ENCODE assay signal across 18 cellular contexts in genomic region chr6:165861226-165861625, GRCh38.
DNase-seq lines count a peak whose midpoint lies in the region; ATAC-seq and TF ChIP-seq lines count a peak whose summit lies in the region.
"Had no signal": no experiment of that assay in that cellular context is flagged by ENCODE, and none has a peak within 500 bp of the region (broad histone marks: within the 10 kb centered on the region; RNA-seq: fewer than 3 reads in every experiment).

No MANE protein-coding gene starts in this region.

- H3K4me3 ChIP-seq in KMS-11 (IDR thresholded peaks at IDR 0.05; ENCODE audit: insufficient read depth, low read depth, low read length) (no peak overlapping the region), endodermal cell (ENCODE audit: low read length) (no peak overlapping the region), neural progenitor cell (no peak overlapping the region), heart right ventricle (no peak overlapping the region)
- H3K4me3 ChIP-seq: K562 had no signal

- no peaks in the 10 kb centered on the region for H3K36me3 ChIP-seq in KMS-11 (ENCODE audit: insufficient read depth)
- no peaks in the 10 kb centered on the region for H3K36me3 ChIP-seq in endodermal cell (ENCODE audit: control insufficient read depth, insufficient read depth, low read length)
- H3K36me3 ChIP-seq in neural progenitor cell: no peaks in the 10 kb centered on the region
- H3K36me3 ChIP-seq in heart right ventricle: no peaks in the 10 kb centered on the region
- H3K36me3 ChIP-seq: BE2C had no signal

- H3K4me3 Mint-ChIP-seq in endodermal cell (no peak overlapping the region), neural progenitor cell (no peak overlapping the region)
- H3K4me3 Mint-ChIP-seq: CD4-positive, CD25-positive, alpha-beta regulatory T cell; CD8-positive, alpha-beta memory T cell; HFFc6 had no signal

- H3K27ac ChIP-seq in KMS-11: no peak overlapping the region
- no peak overlapping the region for H3K27ac ChIP-seq in endodermal cell (ENCODE audit: low read depth, low read length)
- no peak overlapping the region for H3K27ac ChIP-seq in neural progenitor cell
- no peak overlapping the region for H3K27ac ChIP-seq in heart right ventricle
- H3K27ac ChIP-seq: HL-60 had no signal

- H3K4me1 Mint-ChIP-seq in endodermal cell: no peaks in the 10 kb centered on the region
- no peaks in the 10 kb centered on the region for H3K4me1 Mint-ChIP-seq in neural progenitor cell
- H3K4me1 Mint-ChIP-seq: CD4-positive, CD25-positive, alpha-beta regulatory T cell; CD8-positive, alpha-beta memory T cell had no signal

- H3K27ac Mint-ChIP-seq in endodermal cell (no peak overlapping the region), neural progenitor cell (peak overlapping the region; percentile 65)
- H3K27ac Mint-ChIP-seq: CD4-positive, CD25-positive, alpha-beta regulatory T cell; CD8-positive, alpha-beta memory T cell; HFFc6 had no signal

- 81 to 92% methylated on average over 4 to 6 of the region's 6 CpGs for WGBS in endodermal cell (ENCODE audit: insufficient coverage in 1 of 2, insufficient read length in 1 of 2), 2 experiments
- WGBS in heart right ventricle, 2 donors: 75 to 85% methylated on average over 6 of the region's 6 CpGs

- no peaks in the 10 kb centered on the region for H3K79me2 ChIP-seq in KMS-11 (ENCODE audit: insufficient read depth, low read depth)
- H3K79me2 ChIP-seq in neural progenitor cell (ENCODE audit: low read depth): no peaks in the 10 kb centered on the region

- H3K27me3 Mint-ChIP-seq in endodermal cell (ENCODE audit: insufficient read depth) (peaks cover 27% of the 10 kb centered on the region), neural progenitor cell (ENCODE audit: insufficient read depth, low read depth) (peaks cover 2% of the 10 kb centered on the region)

- H3K9me3 ChIP-seq in endodermal cell (ENCODE audit: control insufficient read depth, low read length): no peaks in the 10 kb centered on the region
- no peaks in the 10 kb centered on the region for H3K9me3 ChIP-seq in neural progenitor cell (ENCODE audit: low read depth)
- H3K9me3 ChIP-seq in heart right ventricle: peaks cover 0 to 15% (median 2%) of the 10 kb centered on the region in 11 donors
- H3K9me3 ChIP-seq: BE2C had no signal

- H2AFZ ChIP-seq in KMS-11 (ENCODE audit: low read depth) (no peak overlapping the region), neural progenitor cell (replicated peaks) (no peak overlapping the region)

- H3K9me3 Mint-ChIP-seq in endodermal cell: no peaks in the 10 kb centered on the region
- peaks cover 6% of the 10 kb centered on the region for H3K9me3 Mint-ChIP-seq in neural progenitor cell

- DNase-seq in endodermal cell: no peak
- no peak for DNase-seq in neural progenitor cell (ENCODE audit: low spot score)
- no peak for DNase-seq in heart right ventricle
- DNase-seq: ACHN; BE2C; C1 segment of cervical spinal cord; CD4-positive, CD25-positive, alpha-beta regulatory T cell; CD8-positive, alpha-beta memory T cell; COR-L47; DMS 273 treated with DMSO at 0.1 percent for 48 hours; HFFc6; IMR-90 had no signal

- peak overlapping the region; percentile 58; the same call in 1 of the 2 replicates for H3K4me2 ChIP-seq in KMS-11
- H3K4me2 ChIP-seq in neural progenitor cell: no peak overlapping the region

- H3K36me3 Mint-ChIP-seq in endodermal cell (ENCODE audit: low read depth) (no peaks in the 10 kb centered on the region), neural progenitor cell (no peaks in the 10 kb centered on the region)
- H3K36me3 Mint-ChIP-seq: CD4-positive, CD25-positive, alpha-beta regulatory T cell; CD8-positive, alpha-beta memory T cell had no signal

- H4K20me1 ChIP-seq in KMS-11 (ENCODE audit: insufficient read depth): no peaks in the 10 kb centered on the region
- no peaks in the 10 kb centered on the region for H4K20me1 ChIP-seq in neural progenitor cell (ENCODE audit: low read depth)

- H3F3A ChIP-seq in neural progenitor cell (ENCODE audit: low read depth): no peaks in the 10 kb centered on the region

- H3K9ac ChIP-seq in KMS-11: no peak overlapping the region
- no peak overlapping the region for H3K9ac ChIP-seq in endodermal cell (ENCODE audit: extremely low read depth, low read length, poor library complexity, severe bottlenecking)
- H3K9ac ChIP-seq in neural progenitor cell: no peak overlapping the region

- H3K27me3 ChIP-seq in KMS-11 (ENCODE audit: insufficient read depth, low read depth) (no peaks in the 10 kb centered on the region), endodermal cell (ENCODE audit: control insufficient read depth, insufficient read depth, low read length, poor library complexity, severe bottlenecking) (peaks cover under 1% of the 10 kb centered on the region), neural progenitor cell (peaks cover 6% of the 10 kb centered on the region), heart right ventricle (peaks cover 0 to 22% (median 5%) of the 10 kb centered on the region in 7 donors)
- H3K27me3 ChIP-seq: BE2C had no signal

- ATAC-seq in HG02981 (IDR thresholded peaks at IDR 0.05; ENCODE audit: unreplicated experiment) (no peak), HG03432 (IDR thresholded peaks at IDR 0.05; ENCODE audit: unreplicated experiment) (no peak), heart right ventricle (no peak)
- ATAC-seq: HCT116, K562 had no signal

- intact Hi-C loops in heart right ventricle (cut with DNase I): no loop called here

- TF ChIP-seq CTCF in KMS-11 (conservative IDR thresholded peaks at IDR 0.05; ENCODE audit: low read depth, low read length) (no peak), endodermal cell (conservative IDR thresholded peaks at IDR 0.05) (peak; percentile 29), neural progenitor cell (IDR thresholded peaks at IDR 0.05) (no peak), heart right ventricle (IDR thresholded peaks at IDR 0.05) (no peak)

- H3K4me1 ChIP-seq in KMS-11 (ENCODE audit: low read depth, poor library complexity, severe bottlenecking) (peaks cover 54% of the 10 kb centered on the region), endodermal cell (ENCODE audit: control insufficient read depth, insufficient read depth, low read length) (no peaks in the 10 kb centered on the region), neural progenitor cell (no peaks in the 10 kb centered on the region), heart right ventricle (no peaks in the 10 kb centered on the region)
- H3K4me1 ChIP-seq: BE2C had no signal
